In the genomic region with DNA sequence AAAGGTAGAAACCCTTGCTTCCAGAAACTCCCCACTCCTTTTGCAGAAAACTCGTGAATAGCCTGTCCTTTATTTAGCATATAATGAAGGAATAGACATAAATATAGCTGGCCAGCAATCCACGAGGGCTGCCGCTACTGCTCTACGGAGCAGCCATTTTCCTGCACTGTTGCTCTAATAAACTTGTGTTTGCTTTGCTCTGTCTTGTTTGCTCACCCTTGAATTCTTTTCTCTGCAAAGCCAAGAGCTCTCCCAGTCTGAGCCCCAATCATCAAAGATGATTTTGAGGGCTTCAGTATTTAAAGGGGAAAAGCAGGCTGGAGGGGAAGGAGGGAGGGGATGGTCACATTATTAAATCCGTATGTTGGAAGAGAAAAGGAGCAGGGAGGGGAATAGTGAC, we compare ENCODE assay signal across 15 cellular contexts. TPM values are rescaled to one million over a fixed set of nuclear protein-coding genes. Genes with fewer than 3 reads are reported as not detected.
DNase-seq lines count a peak whose midpoint lies in the region; ATAC-seq and TF ChIP-seq lines count a peak whose summit lies in the region.
"Had no signal": no experiment of that assay in that cellular context is flagged by ENCODE, and none has a peak within 500 bp of the region (broad histone marks: within the 10 kb centered on the region; RNA-seq: fewer than 3 reads in every experiment).

No MANE protein-coding gene starts in this region.

- no peak for ATAC-seq in body of pancreas
- ATAC-seq in effector memory CD8-positive, alpha-beta T cell (replicated peaks) = no peak

- H3K36me3 ChIP-seq in body of pancreas (replicated peaks in 1 of 2; ENCODE audit: insufficient read depth in 1 of 2, low read depth in 2 of 2) (no peaks in the 10 kb centered on the region), colonic mucosa (no peaks in the 10 kb centered on the region)

- peaks cover 17% of the 10 kb centered on the region for H3K36me3 Mint-ChIP-seq in nephron (ENCODE audit: low read depth)
- H3K36me3 Mint-ChIP-seq in effector memory CD8-positive, alpha-beta T cell (ENCODE audit: insufficient read depth) = no peaks in the 10 kb centered on the region
- H3K36me3 Mint-ChIP-seq: immature natural killer cell had no signal

- POLR2A ChIA-PET in HEK293T (lab: Yijun Ruan, JAX) = no interaction called here

- CTCF ChIA-PET in HEK293T (lab: Yijun Ruan, JAX) = no interaction called here

- TF ChIP-seq POLR2A in body of pancreas (IDR thresholded peaks at IDR 0.05) = no peak

- peak overlapping the region in 3 of 4 donors; percentile 30 to 55 (median 51) for H3K27ac ChIP-seq in body of pancreas
- no peak overlapping the region for H3K27ac ChIP-seq in colonic mucosa
- H3K27ac ChIP-seq: parathyroid adenoma had no signal

- H3K27ac Mint-ChIP-seq in nephron = peak overlapping the region; percentile 28 to 88 (median 85)
- H3K27ac Mint-ChIP-seq in effector memory CD8-positive, alpha-beta T cell = peak overlapping the region in 1 of 2 donors; percentile 14
- H3K27ac Mint-ChIP-seq: activated naive CD4-positive, alpha-beta T cell treated with anti-CD3 and anti-CD28 coated beads, Interleukin-2, amount 10 ng/mL, durations not matched to agents 7 days and 5 days; immature natural killer cell had no signal

- H3K4me1 Mint-ChIP-seq in nephron = peaks cover 15% of the 10 kb centered on the region
- H3K4me1 Mint-ChIP-seq in effector memory CD8-positive, alpha-beta T cell (ENCODE audit: low read depth in 2 of 2) = peaks cover 4 to 13% of the 10 kb centered on the region in 2 donors

- WGBS in body of pancreas, 2 donors = 16 to 22% methylated on average over 5 of the region's 5 CpGs

- peak overlapping the region; percentile 5; the same call in 1 of the 2 replicates for H3K4me3 ChIP-seq in AG09309 (ENCODE audit: control insufficient read depth, low read depth, low read length)
- H3K4me3 ChIP-seq in body of pancreas = no peak overlapping the region
- no peak overlapping the region for H3K4me3 ChIP-seq in colonic mucosa

- H3K9me3 ChIP-seq in body of pancreas = no peaks in the 10 kb centered on the region
- H3K9me3 ChIP-seq in colonic mucosa = no peaks in the 10 kb centered on the region

- H3K27me3 ChIP-seq in body of pancreas (no peaks in the 10 kb centered on the region), colonic mucosa (no peaks in the 10 kb centered on the region)

- H3K4me1 ChIP-seq in body of pancreas (peaks cover 53% of the 10 kb centered on the region), colonic mucosa (no peaks in the 10 kb centered on the region)
- H3K4me1 ChIP-seq: parathyroid adenoma had no signal

- peak overlapping the region in 1 of 2 donors; percentile 40 for H3K9ac ChIP-seq in colonic mucosa (ENCODE audit: low read depth in 2 of 2, low read length in 2 of 2)
- H3K9ac ChIP-seq: parathyroid adenoma had no signal

- peak overlapping the region in 1 of 3 experiments; percentile 20 for H3K4me3 Mint-ChIP-seq in nephron
- H3K4me3 Mint-ChIP-seq in effector memory CD8-positive, alpha-beta T cell = no peak overlapping the region
- H3K4me3 Mint-ChIP-seq: activated naive CD4-positive, alpha-beta T cell treated with anti-CD3 and anti-CD28 coated beads, Interleukin-2, amount 10 ng/mL, durations not matched to agents 7 days and 5 days; immature natural killer cell had no signal

- H3K27me3 Mint-ChIP-seq in nephron (ENCODE audit: low read depth) = peaks cover 11% of the 10 kb centered on the region
- H3K27me3 Mint-ChIP-seq in effector memory CD8-positive, alpha-beta T cell = no peaks in the 10 kb centered on the region

- TF ChIP-seq CTCF in AG09309 (IDR thresholded peaks at IDR 0.05; ENCODE audit: control insufficient read depth, insufficient read depth, low read depth, low read length, missing control alignments) (no peak), body of pancreas (IDR thresholded peaks at IDR 0.05) (no peak), nephron (IDR thresholded peaks at IDR 0.05; ENCODE audit: unreplicated experiment in 3 of 3) (no peak), colonic mucosa (IDR thresholded peaks at IDR 0.05) (no peak)

- H3K9me3 Mint-ChIP-seq in nephron = peaks cover 24% of the 10 kb centered on the region
- H3K9me3 Mint-ChIP-seq in effector memory CD8-positive, alpha-beta T cell = peaks cover 0 to under 1% of the 10 kb centered on the region in 2 donors

- intact Hi-C loops in body of pancreas (cut with DNase I) = no loop called here
- intact Hi-C loops in colonic mucosa (cut with DNase I) = no loop called here

- DNase-seq in AG09309 (ENCODE audit: low read depth) = no peak
- DNase-seq in HuH-7 (ENCODE audit: low spot score) = peak; percentile 82
- no peak for DNase-seq in body of pancreas
- no peak for DNase-seq in colonic mucosa
- DNase-seq in medulla oblongata (ENCODE audit: extremely low spot score) = no peak
- no peak for DNase-seq in effector memory CD8-positive, alpha-beta T cell
- DNase-seq in HEK293T (ENCODE audit: extremely low spot score) = no peak
- DNase-seq: activated CD4-positive, CD25-positive, alpha-beta regulatory T cell treated with anti-CD3 and anti-CD28 coated beads, Interleukin-2, amount 50 U/mL, for 72 hours; activated naive CD4-positive, alpha-beta T cell treated with anti-CD3 and anti-CD28 coated beads, Interleukin-2, amount 10 ng/mL, durations not matched to agents 7 days and 5 days; EL; immature natural killer cell; MV-4-11; T-helper 1 cell had no signal

TF ChIP-seq in HEK293T, 16 proteins besides CTCF, POLR2A, EP300 and RAD21:
- no peak for TF ChIP-seq TARDBP (IDR thresholded peaks at IDR 0.05)
- no peak for TF ChIP-seq NFRKB (IDR thresholded peaks at IDR 0.05)
- TF ChIP-seq ZNF384 (IDR thresholded peaks at IDR 0.05) = no peak
- no peak for TF ChIP-seq ELF4 (IDR thresholded peaks at IDR 0.05)
- TF ChIP-seq SP1 (IDR thresholded peaks at IDR 0.05) = no peak
- TF ChIP-seq FOXM1 (IDR thresholded peaks at IDR 0.05; ENCODE audit: borderline replicate concordance) = no peak
- no peak for TF ChIP-seq L3MBTL2 (conservative IDR thresholded peaks at IDR 0.05)
- no peak for TF ChIP-seq FOXK2 (IDR thresholded peaks at IDR 0.05)

RNA-seq across cellular contexts. Expression of gene CHKA, which starts 16.6 kb away (rescaled TPM):
- total RNA-seq in body of pancreas = 10 to 100 TPM; 72.1 to 92.6 TPM
- 10 to 100 TPM; 50.1 to 83.7 TPM for total RNA-seq in colonic mucosa
